ENCODE assay signal across 1 cellular context in the genomic region with DNA sequence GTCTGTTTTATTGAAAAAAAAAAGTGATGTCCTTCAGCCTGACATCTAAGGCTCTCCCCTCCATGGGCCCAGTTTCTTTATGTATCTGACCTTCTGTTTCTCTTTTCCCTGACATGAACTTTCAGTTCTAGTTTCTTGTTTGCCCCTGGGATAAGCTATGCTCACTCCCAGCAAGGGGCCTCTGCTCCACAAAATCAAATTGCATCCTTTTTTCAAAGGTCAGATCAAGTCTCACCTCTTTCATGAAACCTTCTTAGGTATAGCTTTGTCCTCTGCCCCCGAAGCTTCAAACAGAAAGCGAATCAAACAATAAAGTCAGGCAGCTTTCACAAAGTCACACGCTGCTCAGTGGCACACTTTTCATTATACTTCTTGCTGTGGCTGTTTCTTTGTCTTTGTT.
TF ChIP-seq lines count a peak whose summit lies in the region.

No MANE protein-coding gene starts in this region.

TF ChIP-seq in HepG2, 621 proteins besides CTCF, POLR2A, EP300 and RAD21:
- TF ChIP-seq MAFG (CRISPR knock-in tag; IDR thresholded peaks at IDR 0.05), result no peak
- no peak for TF ChIP-seq SIN3B (IDR thresholded peaks at IDR 0.05; ENCODE audit: low read length)
- TF ChIP-seq, protein P1, sequence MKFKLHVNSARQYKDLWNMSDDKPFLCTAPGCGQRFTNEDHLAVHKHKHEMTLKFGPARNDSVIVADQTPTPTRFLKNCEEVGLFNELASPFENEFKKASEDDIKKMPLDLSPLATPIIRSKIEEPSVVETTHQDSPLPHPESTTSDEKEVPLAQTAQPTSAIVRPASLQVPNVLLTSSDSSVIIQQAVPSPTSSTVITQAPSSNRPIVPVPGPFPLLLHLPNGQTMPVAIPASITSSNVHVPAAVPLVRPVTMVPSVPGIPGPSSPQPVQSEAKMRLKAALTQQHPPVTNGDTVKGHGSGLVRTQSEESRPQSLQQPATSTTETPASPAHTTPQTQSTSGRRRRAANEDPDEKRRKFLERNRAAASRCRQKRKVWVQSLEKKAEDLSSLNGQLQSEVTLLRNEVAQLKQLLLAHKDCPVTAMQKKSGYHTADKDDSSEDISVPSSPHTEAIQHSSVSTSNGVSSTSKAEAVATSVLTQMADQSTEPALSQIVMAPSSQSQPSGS (CRISPR knock-in tag; IDR thresholded peaks at IDR 0.05), result no peak
- TF ChIP-seq MTA1 (CRISPR knock-in tag; IDR thresholded peaks at IDR 0.05; ENCODE audit: borderline replicate concordance), result no peak
- no peak for TF ChIP-seq TOE1 (CRISPR knock-in tag; IDR thresholded peaks at IDR 0.05)
- TF ChIP-seq ZNF563 (CRISPR knock-in tag; IDR thresholded peaks at IDR 0.05), result no peak
- TF ChIP-seq, protein P2, sequence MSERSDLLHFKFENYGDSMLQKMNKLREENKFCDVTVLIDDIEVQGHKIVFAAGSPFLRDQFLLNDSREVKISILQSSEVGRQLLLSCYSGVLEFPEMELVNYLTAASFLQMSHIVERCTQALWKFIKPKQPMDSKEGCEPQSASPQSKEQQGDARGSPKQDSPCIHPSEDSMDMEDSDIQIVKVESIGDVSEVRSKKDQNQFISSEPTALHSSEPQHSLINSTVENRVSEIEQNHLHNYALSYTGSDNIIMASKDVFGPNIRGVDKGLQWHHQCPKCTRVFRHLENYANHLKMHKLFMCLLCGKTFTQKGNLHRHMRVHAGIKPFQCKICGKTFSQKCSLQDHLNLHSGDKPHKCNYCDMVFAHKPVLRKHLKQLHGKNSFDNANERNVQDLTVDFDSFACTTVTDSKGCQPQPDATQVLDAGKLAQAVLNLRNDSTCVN (CRISPR knock-in tag; IDR thresholded peaks at IDR 0.05; ENCODE audit: borderline replicate concordance), result no peak
- TF ChIP-seq, protein P3, sequence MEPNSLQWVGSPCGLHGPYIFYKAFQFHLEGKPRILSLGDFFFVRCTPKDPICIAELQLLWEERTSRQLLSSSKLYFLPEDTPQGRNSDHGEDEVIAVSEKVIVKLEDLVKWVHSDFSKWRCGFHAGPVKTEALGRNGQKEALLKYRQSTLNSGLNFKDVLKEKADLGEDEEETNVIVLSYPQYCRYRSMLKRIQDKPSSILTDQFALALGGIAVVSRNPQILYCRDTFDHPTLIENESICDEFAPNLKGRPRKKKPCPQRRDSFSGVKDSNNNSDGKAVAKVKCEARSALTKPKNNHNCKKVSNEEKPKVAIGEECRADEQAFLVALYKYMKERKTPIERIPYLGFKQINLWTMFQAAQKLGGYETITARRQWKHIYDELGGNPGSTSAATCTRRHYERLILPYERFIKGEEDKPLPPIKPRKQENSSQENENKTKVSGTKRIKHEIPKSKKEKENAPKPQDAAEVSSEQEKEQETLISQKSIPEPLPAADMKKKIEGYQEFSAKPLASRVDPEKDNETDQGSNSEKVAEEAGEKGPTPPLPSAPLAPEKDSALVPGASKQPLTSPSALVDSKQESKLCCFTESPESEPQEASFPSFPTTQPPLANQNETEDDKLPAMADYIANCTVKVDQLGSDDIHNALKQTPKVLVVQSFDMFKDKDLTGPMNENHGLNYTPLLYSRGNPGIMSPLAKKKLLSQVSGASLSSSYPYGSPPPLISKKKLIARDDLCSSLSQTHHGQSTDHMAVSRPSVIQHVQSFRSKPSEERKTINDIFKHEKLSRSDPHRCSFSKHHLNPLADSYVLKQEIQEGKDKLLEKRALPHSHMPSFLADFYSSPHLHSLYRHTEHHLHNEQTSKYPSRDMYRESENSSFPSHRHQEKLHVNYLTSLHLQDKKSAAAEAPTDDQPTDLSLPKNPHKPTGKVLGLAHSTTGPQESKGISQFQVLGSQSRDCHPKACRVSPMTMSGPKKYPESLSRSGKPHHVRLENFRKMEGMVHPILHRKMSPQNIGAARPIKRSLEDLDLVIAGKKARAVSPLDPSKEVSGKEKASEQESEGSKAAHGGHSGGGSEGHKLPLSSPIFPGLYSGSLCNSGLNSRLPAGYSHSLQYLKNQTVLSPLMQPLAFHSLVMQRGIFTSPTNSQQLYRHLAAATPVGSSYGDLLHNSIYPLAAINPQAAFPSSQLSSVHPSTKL (CRISPR knock-in tag; IDR thresholded peaks at IDR 0.05), result no peak
- TF ChIP-seq GATAD1 (CRISPR knock-in tag; IDR thresholded peaks at IDR 0.05), result no peak
- TF ChIP-seq KDM5B (CRISPR knock-in tag; IDR thresholded peaks at IDR 0.05; ENCODE audit: borderline replicate concordance), result no peak
- no peak for TF ChIP-seq ZNF136 (CRISPR knock-in tag; IDR thresholded peaks at IDR 0.05; ENCODE audit: low read depth)
- no peak for TF ChIP-seq IKZF1 (IDR thresholded peaks at IDR 0.05)
- no peak for TF ChIP-seq GATAD2A (CRISPR knock-in tag; IDR thresholded peaks at IDR 0.05)
- TF ChIP-seq CBX1 (IDR thresholded peaks at IDR 0.05; ENCODE audit: low read depth), result no peak
- TF ChIP-seq, protein P4, sequence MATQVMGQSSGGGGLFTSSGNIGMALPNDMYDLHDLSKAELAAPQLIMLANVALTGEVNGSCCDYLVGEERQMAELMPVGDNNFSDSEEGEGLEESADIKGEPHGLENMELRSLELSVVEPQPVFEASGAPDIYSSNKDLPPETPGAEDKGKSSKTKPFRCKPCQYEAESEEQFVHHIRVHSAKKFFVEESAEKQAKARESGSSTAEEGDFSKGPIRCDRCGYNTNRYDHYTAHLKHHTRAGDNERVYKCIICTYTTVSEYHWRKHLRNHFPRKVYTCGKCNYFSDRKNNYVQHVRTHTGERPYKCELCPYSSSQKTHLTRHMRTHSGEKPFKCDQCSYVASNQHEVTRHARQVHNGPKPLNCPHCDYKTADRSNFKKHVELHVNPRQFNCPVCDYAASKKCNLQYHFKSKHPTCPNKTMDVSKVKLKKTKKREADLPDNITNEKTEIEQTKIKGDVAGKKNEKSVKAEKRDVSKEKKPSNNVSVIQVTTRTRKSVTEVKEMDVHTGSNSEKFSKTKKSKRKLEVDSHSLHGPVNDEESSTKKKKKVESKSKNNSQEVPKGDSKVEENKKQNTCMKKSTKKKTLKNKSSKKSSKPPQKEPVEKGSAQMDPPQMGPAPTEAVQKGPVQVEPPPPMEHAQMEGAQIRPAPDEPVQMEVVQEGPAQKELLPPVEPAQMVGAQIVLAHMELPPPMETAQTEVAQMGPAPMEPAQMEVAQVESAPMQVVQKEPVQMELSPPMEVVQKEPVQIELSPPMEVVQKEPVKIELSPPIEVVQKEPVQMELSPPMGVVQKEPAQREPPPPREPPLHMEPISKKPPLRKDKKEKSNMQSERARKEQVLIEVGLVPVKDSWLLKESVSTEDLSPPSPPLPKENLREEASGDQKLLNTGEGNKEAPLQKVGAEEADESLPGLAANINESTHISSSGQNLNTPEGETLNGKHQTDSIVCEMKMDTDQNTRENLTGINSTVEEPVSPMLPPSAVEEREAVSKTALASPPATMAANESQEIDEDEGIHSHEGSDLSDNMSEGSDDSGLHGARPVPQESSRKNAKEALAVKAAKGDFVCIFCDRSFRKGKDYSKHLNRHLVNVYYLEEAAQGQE (IDR thresholded peaks at IDR 0.05; ENCODE audit: borderline replicate concordance in 1 of 2, low read depth in 1 of 2, low read length in 2 of 2), result no peak
- TF ChIP-seq ZSCAN25 (CRISPR knock-in tag; IDR thresholded peaks at IDR 0.05), result no peak
- TF ChIP-seq, protein P5, sequence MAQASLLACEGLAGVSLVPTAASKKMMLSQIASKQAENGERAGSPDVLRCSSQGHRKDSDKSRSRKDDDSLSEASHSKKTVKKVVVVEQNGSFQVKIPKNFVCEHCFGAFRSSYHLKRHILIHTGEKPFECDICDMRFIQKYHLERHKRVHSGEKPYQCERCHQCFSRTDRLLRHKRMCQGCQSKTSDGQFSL (CRISPR knock-in tag; IDR thresholded peaks at IDR 0.05), result no peak
- TF ChIP-seq FOXK2 (IDR thresholded peaks at IDR 0.05), result no peak
- no peak for TF ChIP-seq ZNF224 (CRISPR knock-in tag; IDR thresholded peaks at IDR 0.05)
